In the genomic region with DNA sequence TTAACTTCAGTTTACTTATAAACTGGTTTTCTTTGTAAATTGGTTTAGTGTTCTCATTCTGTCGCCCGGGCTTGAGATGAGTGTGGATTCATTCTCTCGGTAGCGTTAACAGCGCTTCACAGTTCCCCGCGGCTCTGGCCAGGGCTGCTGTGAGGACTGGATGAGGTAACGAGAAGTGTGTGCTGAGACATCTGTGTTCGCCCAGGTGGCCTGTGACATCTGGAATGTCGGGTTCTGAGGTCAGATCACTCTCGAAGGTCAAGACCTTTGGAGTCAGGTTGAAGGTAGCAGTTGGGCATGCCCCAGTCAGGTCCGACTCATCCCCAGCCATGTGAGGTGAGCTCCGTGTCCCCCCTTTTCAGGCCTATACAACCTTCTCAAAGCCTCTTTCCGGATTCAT, we compare ENCODE assay signal across 25 cellular contexts.
"Had no signal": no experiment of that assay in that cellular context is flagged by ENCODE, and none has a peak within 500 bp of the region (broad histone marks: within the 10 kb centered on the region; RNA-seq: fewer than 3 reads in every experiment).

No MANE protein-coding gene starts in this region.

- H3K27ac ChIP-seq: SJCRH30 had no signal

- ATAC-seq: Panc1, PC-3, Right ventricle myocardium inferior, SK-N-SH treated with all-trans-retinoic acid at 6 μM for 48 hours had no signal

- H3K9me3 ChIP-seq: MG63, SJCRH30 had no signal

- H3K36me3 ChIP-seq: MG63, SJCRH30 had no signal

- H3K27me3 ChIP-seq: SJCRH30 had no signal

- H3K4me3 ChIP-seq: MG63, SJCRH30 had no signal

- DNase-seq: Karpas-422, KG1, MG63, NCI-H1092, NCI-H1105 treated with DMSO at 0.1 percent for 48 hours, NCI-H1417 treated with DMSO at 0.1 percent for 48 hours, NCI-H146, NCI-H1694 treated with DMSO at 0.1 percent for 48 hours, NCI-H1930, NCI-H2081, NCI-H2107, NCI-H2171, NCI-H226, NCI-H446, NCI-H510A, NCI-H524 treated with DMSO at 0.1 percent for 48 hours, NCI-H69, NCI-H774, PC-3, SHP77 treated with DMSO at 0.1 percent for 48 hours, SJCRH30, T-helper 1 cell had no signal
